9 cellular contexts compared by ENCODE assay signal in genomic region chr19:6577410-6578125, GRCh38. TPM values are rescaled to one million over a fixed set of nuclear protein-coding genes. Genes with fewer than 3 reads are reported as not detected.
DNase-seq lines count a peak whose midpoint lies in the region; ATAC-seq and TF ChIP-seq lines count a peak whose summit lies in the region.
"Had no signal": no experiment of that assay in that cellular context is flagged by ENCODE, and none has a peak within 500 bp of the region (broad histone marks: within the 10 kb centered on the region; RNA-seq: fewer than 3 reads in every experiment).

No MANE protein-coding gene starts in this region.

- 95% methylated on average over 3 of the region's 5 CpGs for WGBS in mesenchymal stem cell

- H3K36me3 ChIP-seq in CD4-positive, CD25-positive, alpha-beta regulatory T cell (ENCODE audit: control insufficient read depth, insufficient read depth, low read length): no peaks in the 10 kb centered on the region
- H3K36me3 ChIP-seq in Peyer's patch: no peaks in the 10 kb centered on the region
- H3K36me3 ChIP-seq in mesenchymal stem cell (ENCODE audit: control insufficient read depth in 1 of 2, insufficient read depth in 2 of 2, low read depth in 1 of 2, low read length in 2 of 2): no peaks in the 10 kb centered on the region

- peaks cover 0 to 2% (median under 1%) of the 10 kb centered on the region in 4 donors for H3K4me1 Mint-ChIP-seq in CD4-positive, CD25-positive, alpha-beta regulatory T cell

- H3K4ac ChIP-seq in mesenchymal stem cell (ENCODE audit: low read depth in 1 of 2, low read length in 2 of 2): no peak overlapping the region

- no peaks in the 10 kb centered on the region for H3K36me3 Mint-ChIP-seq in CD4-positive, CD25-positive, alpha-beta regulatory T cell

- no peak overlapping the region for H4K91ac ChIP-seq in mesenchymal stem cell (ENCODE audit: low read length)

- no peak overlapping the region for H2BK12ac ChIP-seq in mesenchymal stem cell (ENCODE audit: low read length in 2 of 2)

- peak in 1 of 3 donors; percentile 87 for DNase-seq in CD4-positive, CD25-positive, alpha-beta regulatory T cell
- DNase-seq in Peyer's patch (peak in 1 of 3 donors; percentile 34), mesenchymal stem cell (no peak)
- no peak for DNase-seq in effector CD8-positive, alpha-beta T cell (lab: John Stamatoyannopoulos, UW)
- no peak for DNase-seq in activated effector memory CD4-positive, alpha-beta T cell treated with anti-CD3 and anti-CD28 coated beads, Interleukin-2, amount 50 U/mL, for 16 hours
- no peak for DNase-seq in activated CD8-positive, alpha-beta memory T cell treated with anti-CD3 and anti-CD28 coated beads for 24 hours

- H3K4me1 ChIP-seq in CD4-positive, CD25-positive, alpha-beta regulatory T cell (ENCODE audit: control insufficient read depth, insufficient read depth, low read length, poor library complexity, severe bottlenecking): peaks cover 6% of the 10 kb centered on the region
- H3K4me1 ChIP-seq in Peyer's patch (peaks cover 0 to 10% (median 0%) of the 10 kb centered on the region in 4 donors), mesenchymal stem cell (ENCODE audit: control insufficient read depth, insufficient read depth, low read depth, low read length) (peaks cover 3% of the 10 kb centered on the region)
- H3K4me1 ChIP-seq: body of pancreas had no signal

- H3K4me3 Mint-ChIP-seq in CD4-positive, CD25-positive, alpha-beta regulatory T cell: no peak overlapping the region

- TF ChIP-seq POLR2A in GM19099 (IDR thresholded peaks at IDR 0.05; ENCODE audit: extremely low read depth, insufficient read length, low read depth): peak; percentile 67
- no peak for TF ChIP-seq POLR2A in Peyer's patch (IDR thresholded peaks at IDR 0.05)

- H3K18ac ChIP-seq in mesenchymal stem cell (ENCODE audit: low read depth in 1 of 2, low read length in 2 of 2): no peak overlapping the region

- no peak overlapping the region for H2AK5ac ChIP-seq in mesenchymal stem cell (ENCODE audit: low read length, severe bottlenecking)

- H2AFZ ChIP-seq in mesenchymal stem cell (ENCODE audit: low read depth, low read length): no peak overlapping the region

- no peak overlapping the region for H3K4me2 ChIP-seq in mesenchymal stem cell (ENCODE audit: low read length, poor library complexity, severe bottlenecking)

- H2BK120ac ChIP-seq in mesenchymal stem cell (ENCODE audit: low read depth, low read length): no peak overlapping the region

- no peaks in the 10 kb centered on the region for H3K9me3 ChIP-seq in CD4-positive, CD25-positive, alpha-beta regulatory T cell (ENCODE audit: control insufficient read depth in 2 of 2, low read length in 2 of 2)
- H3K9me3 ChIP-seq in Peyer's patch (no peaks in the 10 kb centered on the region), mesenchymal stem cell (ENCODE audit: control insufficient read depth, low read length) (no peaks in the 10 kb centered on the region)
- H3K9me3 ChIP-seq: body of pancreas had no signal

- H3K9me3 Mint-ChIP-seq in CD4-positive, CD25-positive, alpha-beta regulatory T cell: peaks cover 0 to 2% (median 0%) of the 10 kb centered on the region in 7 donors

- H2BK15ac ChIP-seq in mesenchymal stem cell (ENCODE audit: low read depth, poor library complexity, severe bottlenecking): no peak overlapping the region

- no peak overlapping the region for H3K23ac ChIP-seq in mesenchymal stem cell (ENCODE audit: low read length in 2 of 2)

- H3K27me3 Mint-ChIP-seq in CD4-positive, CD25-positive, alpha-beta regulatory T cell: no peaks in the 10 kb centered on the region

- H3K27ac ChIP-seq in CD4-positive, CD25-positive, alpha-beta regulatory T cell (ENCODE audit: insufficient read depth, low read length, poor library complexity, severe bottlenecking): no peak overlapping the region
- H3K27ac ChIP-seq in Peyer's patch (peak overlapping the region in 3 of 4 donors; percentile 18 to 67 (median 37)), mesenchymal stem cell (ENCODE audit: low read length, poor library complexity, severe bottlenecking) (peak overlapping the region; percentile 20)

- H3K14ac ChIP-seq in mesenchymal stem cell (ENCODE audit: low read length in 2 of 2): no peak overlapping the region

- H3K79me1 ChIP-seq in mesenchymal stem cell (replicated peaks; ENCODE audit: low read length, poor library complexity, severe bottlenecking): no peaks in the 10 kb centered on the region

- no peak overlapping the region for H3K4me3 ChIP-seq in CD4-positive, CD25-positive, alpha-beta regulatory T cell (ENCODE audit: low read depth, low read length)
- H3K4me3 ChIP-seq in Peyer's patch (no peak overlapping the region), mesenchymal stem cell (ENCODE audit: insufficient read depth in 1 of 2, low read depth in 1 of 2, low read length in 2 of 2) (no peak overlapping the region)
- H3K4me3 ChIP-seq: body of pancreas had no signal

- peak; percentile 65 to 83 for ATAC-seq in CD4-positive, CD25-positive, alpha-beta regulatory T cell (ENCODE audit: low read depth in 2 of 2)
- peak; percentile 61 for ATAC-seq in HG03064 (IDR thresholded peaks at IDR 0.05; ENCODE audit: low read depth, unreplicated experiment)
- ATAC-seq: body of pancreas had no signal

- peaks cover 7% of the 10 kb centered on the region for H3K27me3 ChIP-seq in CD4-positive, CD25-positive, alpha-beta regulatory T cell (ENCODE audit: control insufficient read depth, insufficient read depth, low read length)
- no peaks in the 10 kb centered on the region for H3K27me3 ChIP-seq in Peyer's patch
- H3K27me3 ChIP-seq in mesenchymal stem cell (ENCODE audit: control insufficient read depth in 1 of 2, insufficient read depth in 1 of 2, low read length in 2 of 2): peaks cover 1 to 27% of the 10 kb centered on the region in 2 experiments
- H3K27me3 ChIP-seq: body of pancreas had no signal

- no peak overlapping the region for H4K8ac ChIP-seq in mesenchymal stem cell (ENCODE audit: low read length)

- no peak overlapping the region for H3K9ac ChIP-seq in mesenchymal stem cell (ENCODE audit: low read length)

- H3K27ac Mint-ChIP-seq in CD4-positive, CD25-positive, alpha-beta regulatory T cell: no peak overlapping the region

- TF ChIP-seq CTCF in Peyer's patch (IDR thresholded peaks at IDR 0.05): no peak

- H2BK5ac ChIP-seq in mesenchymal stem cell (ENCODE audit: low read depth, low read length, poor library complexity, severe bottlenecking): no peak overlapping the region

RNA-seq across cellular contexts. Expression of gene CD70, which starts 13.4 kb away (rescaled TPM):
- total RNA-seq in CD4-positive, CD25-positive, alpha-beta regulatory T cell: 24.3 TPM
- polyA plus RNA-seq in CD4-positive, CD25-positive, alpha-beta regulatory T cell: 10 to 100 TPM; 10.0 to 27.2 (median 17.7) TPM
- total RNA-seq in Peyer's patch: not detected
- not detected for polyA plus RNA-seq in mesenchymal stem cell (2013, experiment 1 of 2)
- polyA plus RNA-seq in mesenchymal stem cell (2013, experiment 2 of 2): not detected
- total RNA-seq: body of pancreas had no signal

RNA-seq across cellular contexts. Expression of gene TNFSF9, which starts 46.7 kb away (rescaled TPM):
- 4.5 TPM for total RNA-seq in CD4-positive, CD25-positive, alpha-beta regulatory T cell
- polyA plus RNA-seq in CD4-positive, CD25-positive, alpha-beta regulatory T cell: 1 to 10 TPM in 1 of 4 donors, under 1 TPM in 3; 0.38 to 2.6 (median 0.50) TPM
- total RNA-seq in Peyer's patch: under 1 TPM in 2 of 4 donors, not detected in 2; 0.53 to 0.95 TPM
- 3.2 TPM for polyA plus RNA-seq in mesenchymal stem cell (2013, experiment 1 of 2)
- 3.4 TPM for polyA plus RNA-seq in mesenchymal stem cell (2013, experiment 2 of 2)

Comparison
In these comparisons a context has a peak if more than half of its experiments do, and no peak if none do; other contexts are left out.
1. RNA of gene CD70, which starts 13.4 kb away (total RNA-seq): 24.3 TPM in CD4-positive, CD25-positive, alpha-beta regulatory T cell (single experiment); not detected in Peyer's patch; every median in the first group is over 10 times any median in the second.